21 cellular contexts compared by ENCODE assay signal in genomic region chr7:3134715-3135114, GRCh38.
DNase-seq lines count a peak whose midpoint lies in the region.
"Had no signal": no experiment of that assay in that cellular context is flagged by ENCODE, and none has a peak within 500 bp of the region (broad histone marks: within the 10 kb centered on the region; RNA-seq: fewer than 3 reads in every experiment).

No MANE protein-coding gene starts in this region.

- H3K9me3 ChIP-seq in NT2/D1 (ENCODE audit: insufficient read depth, low read length): peaks cover 14% of the 10 kb centered on the region
- H3K9me3 ChIP-seq: thoracic aorta had no signal

- H3K4me1 Mint-ChIP-seq in activated T-cell treated with anti-CD3 and anti-CD28 coated beads, Interleukin-2, amount 50 U/mL, for 24 hours (ENCODE audit: low read depth): peaks cover 9% of the 10 kb centered on the region
- H3K4me1 Mint-ChIP-seq: CD4-positive, CD25-positive, alpha-beta regulatory T cell had no signal

- DNase-seq in activated T-cell treated with anti-CD3 and anti-CD28 coated beads for 48 hours (ENCODE audit: low read depth) (peak; percentile 24), Daoy (ENCODE audit: low read depth) (peak; percentile 59), NT2/D1 (ENCODE audit: low read depth, low spot score) (peak; percentile 56), mesendoderm (peak; percentile 22), pons (ENCODE audit: low spot score) (no peak), NCI-H524 (lab: John Stamatoyannopoulos, UW) (no peak), mucosa of gallbladder (ENCODE audit: low spot score) (no peak)
- DNase-seq in activated T-cell treated with anti-CD3 and anti-CD28 coated beads, Interleukin-2, amount 50 U/mL, for 24 hours: no peak
- DNase-seq: amniotic stem cell; CD4-positive, CD25-positive, alpha-beta regulatory T cell; central memory CD4-positive, alpha-beta T cell; DMS153; natural killer cell; NCI-H69; posterior cingulate gyrus; SIG-M5; T-helper 17 cell had no signal

- H2BK5ac ChIP-seq in mesendoderm (ENCODE audit: low read length): no peak overlapping the region

- no peaks in the 10 kb centered on the region for H3K79me2 ChIP-seq in mesendoderm (ENCODE audit: control insufficient read depth, insufficient read depth, low read length)

- no peak overlapping the region for H2AK5ac ChIP-seq in mesendoderm (ENCODE audit: low read length)

- H3K27ac Mint-ChIP-seq in activated T-cell treated with anti-CD3 and anti-CD28 coated beads, Interleukin-2, amount 50 U/mL, for 24 hours: no peak overlapping the region
- H3K27ac Mint-ChIP-seq: CD4-positive, CD25-positive, alpha-beta regulatory T cell; memory B cell; natural killer cell; T-helper 17 cell had no signal

- H3K4me3 Mint-ChIP-seq in activated T-cell treated with anti-CD3 and anti-CD28 coated beads, Interleukin-2, amount 50 U/mL, for 24 hours: no peak overlapping the region
- H3K4me3 Mint-ChIP-seq: CD4-positive, CD25-positive, alpha-beta regulatory T cell; memory B cell; natural killer cell; T-helper 17 cell had no signal

- H3K4me3 ChIP-seq in NT2/D1 (ENCODE audit: insufficient read length, low read depth): no peak overlapping the region
- H3K4me3 ChIP-seq in mesendoderm (ENCODE audit: low read length): no peak overlapping the region
- H3K4me3 ChIP-seq: gastroesophageal sphincter, GM12878, thoracic aorta had no signal

- H2BK15ac ChIP-seq in mesendoderm (replicated peaks; ENCODE audit: low read depth): no peak overlapping the region

- H3K36me3 ChIP-seq in NT2/D1 (ENCODE audit: insufficient read depth, insufficient read length, low read length) (no peaks in the 10 kb centered on the region), mesendoderm (ENCODE audit: control insufficient read depth, insufficient read depth, low read length) (no peaks in the 10 kb centered on the region)
- H3K36me3 ChIP-seq: gastroesophageal sphincter, thoracic aorta had no signal

- H3K9me3 Mint-ChIP-seq in activated T-cell treated with anti-CD3 and anti-CD28 coated beads, Interleukin-2, amount 50 U/mL, for 24 hours: peaks cover 10% of the 10 kb centered on the region
- H3K9me3 Mint-ChIP-seq: natural killer cell had no signal

- H3K27ac ChIP-seq in mesendoderm (ENCODE audit: low read depth, low read length): no peak overlapping the region
- H3K27ac ChIP-seq: gastroesophageal sphincter, thoracic aorta had no signal

- no peak overlapping the region for H3K56ac ChIP-seq in mesendoderm (ENCODE audit: low read length)

- no peak overlapping the region for H2BK120ac ChIP-seq in mesendoderm (ENCODE audit: low read depth, low read length)

- no peak overlapping the region for H3K4me2 ChIP-seq in mesendoderm (ENCODE audit: low read length)

- no peak overlapping the region for H3K23ac ChIP-seq in mesendoderm (ENCODE audit: low read length)

- no peak overlapping the region for H3K18ac ChIP-seq in mesendoderm (ENCODE audit: low read length)

- H3K9ac ChIP-seq in NT2/D1 (ENCODE audit: insufficient read length, low read depth) (no peak overlapping the region), mesendoderm (ENCODE audit: low read length) (no peak overlapping the region)

- H3K27me3 ChIP-seq in NT2/D1 (ENCODE audit: insufficient read depth, insufficient read length): no peaks in the 10 kb centered on the region
- no peaks in the 10 kb centered on the region for H3K27me3 ChIP-seq in mesendoderm (ENCODE audit: insufficient read depth, low read length, poor library complexity)

- no peaks in the 10 kb centered on the region for H3K27me3 Mint-ChIP-seq in activated T-cell treated with anti-CD3 and anti-CD28 coated beads, Interleukin-2, amount 50 U/mL, for 24 hours
- H3K27me3 Mint-ChIP-seq: T-helper 17 cell had no signal

- no peak overlapping the region for H4K5ac ChIP-seq in mesendoderm (ENCODE audit: low read length)

- H3K79me1 ChIP-seq in mesendoderm (ENCODE audit: low read length): no peaks in the 10 kb centered on the region

- H3K36me3 Mint-ChIP-seq in activated T-cell treated with anti-CD3 and anti-CD28 coated beads, Interleukin-2, amount 50 U/mL, for 24 hours (ENCODE audit: low read depth): no peaks in the 10 kb centered on the region
- H3K36me3 Mint-ChIP-seq: CD4-positive, CD25-positive, alpha-beta regulatory T cell; memory B cell; natural killer cell had no signal

- no peak overlapping the region for H4K8ac ChIP-seq in mesendoderm (ENCODE audit: low read depth, low read length)

- H3K4me1 ChIP-seq in NT2/D1 (ENCODE audit: insufficient read depth, insufficient read length): no peaks in the 10 kb centered on the region
- H3K4me1 ChIP-seq in mesendoderm (ENCODE audit: control insufficient read depth, low read depth, low read length): no peaks in the 10 kb centered on the region
- H3K4me1 ChIP-seq: gastroesophageal sphincter had no signal

- no CpG with 5 or more reads among the region's 6 CpGs for WGBS in mesendoderm (ENCODE audit: extremely low coverage, insufficient coverage, low lambda C conversion rate)

- no peak overlapping the region for H3K4ac ChIP-seq in mesendoderm (ENCODE audit: low read depth, low read length)

Comparison
In these comparisons a context has a peak if more than half of its experiments do, and no peak if none do; other contexts are left out.
1. DNase-seq: peak in activated T-cell treated with anti-CD3 and anti-CD28 coated beads for 48 hours (single experiment), Daoy (single experiment), NT2/D1 (single experiment) and mesendoderm (single experiment); none in activated T-cell treated with anti-CD3 and anti-CD28 coated beads, Interleukin-2, amount 50 U/mL, for 24 hours (single experiment), pons (single experiment), NCI-H524 (0 of 2) and mucosa of gallbladder (single experiment).